Comparison of ENCODE assay signal across 12 cellular contexts in genomic region chr6:85405853-85406198, GRCh38. TPM values are rescaled to one million over a fixed set of nuclear protein-coding genes. Genes with fewer than 3 reads are reported as not detected.
DNase-seq lines count a peak whose midpoint lies in the region; ATAC-seq and TF ChIP-seq lines count a peak whose summit lies in the region.
"Had no signal": no experiment of that assay in that cellular context is flagged by ENCODE, and none has a peak within 500 bp of the region (broad histone marks: within the 10 kb centered on the region; RNA-seq: fewer than 3 reads in every experiment).

No MANE protein-coding gene starts in this region.

- 47% methylated on average over 2 of the region's 2 CpGs for WGBS in hepatocyte (ENCODE audit: low lambda C conversion rate, missing lambda C conversion rate)

- no peak for ATAC-seq in PC-3
- ATAC-seq in stimulated activated naive B cell treated with anti-CD40 and anti-IgM and Interleukin-4, amounts not matched to agents 10 μg/mL and 1 μg/mL and 100 μg/mL, for 72 hours (replicated peaks), result no peak
- no peak for ATAC-seq in GM18873 (IDR thresholded peaks at IDR 0.05; ENCODE audit: low FRiP score, unreplicated experiment)

- H3F3A ChIP-seq in PC-3 (ENCODE audit: low read length, unreplicated experiment), result peaks cover 4% of the 10 kb centered on the region

- peak overlapping the region; percentile 65 for H3K9ac ChIP-seq in PC-3 (ENCODE audit: low read length)

- DNase-seq in activated CD4-positive, alpha-beta T cell treated with anti-CD3 and anti-CD28 coated beads, Interleukin-2, amount 10 ng/mL, durations not matched to agents 7 days and 5 days, result no peak
- DNase-seq in activated CD4-positive, alpha-beta T cell treated with anti-CD3 and anti-CD28 coated beads, Interleukin-2, amount 50 U/mL, for 4 hours, result no peak
- DNase-seq in PC-3 (no peak), hepatocyte (ENCODE audit: low spot score) (peak; percentile 29), NCI-H2227 treated with DMSO at 0.1 percent for 48 hours (lab: John Stamatoyannopoulos, UW) (no peak), cardiac septum (ENCODE audit: low spot score) (no peak)
- DNase-seq in stimulated activated naive B cell treated with anti-CD40 and anti-IgM and Interleukin-4, amounts not matched to agents 10 μg/mL and 1 μg/mL and 100 μg/mL, for 72 hours, result no peak
- DNase-seq: activated CD4-positive, alpha-beta T cell treated with anti-CD3 and anti-CD28 coated beads, Interleukin-2, amount 50 U/mL, for 48 hours; hippocampal formation; NCI-H1048; NCI-H526 treated with DMSO at 0.1 percent for 48 hours had no signal

- H3K27ac ChIP-seq in PC-3 (ENCODE audit: low read length) (peak overlapping the region; percentile 95), hepatocyte (peak overlapping the region; percentile 96)

- peak overlapping the region; percentile 70 for H3K27ac Mint-ChIP-seq in activated CD4-positive, alpha-beta T cell treated with anti-CD3 and anti-CD28 coated beads, Interleukin-2, amount 10 ng/mL, durations not matched to agents 7 days and 5 days
- H3K27ac Mint-ChIP-seq in stimulated activated naive B cell treated with anti-CD40 and anti-IgM and Interleukin-4, amounts not matched to agents 10 μg/mL and 1 μg/mL and 100 μg/mL, for 72 hours, result peak overlapping the region; percentile 43

- H3K79me2 ChIP-seq in PC-3 (ENCODE audit: low read length), result no peaks in the 10 kb centered on the region
- no peaks in the 10 kb centered on the region for H3K79me2 ChIP-seq in hepatocyte

- POLR2A ChIA-PET in activated CD4-positive, alpha-beta T cell treated with anti-CD3 and anti-CD28 coated beads, Interleukin-2, amount 10 ng/mL, durations not matched to agents 7 days and 5 days (lab: Charles Lee), result no interaction called here
- POLR2A ChIA-PET in PC-3 (lab: Charles Lee; ENCODE audit: unreplicated experiment), result no interaction called here

- no TSS peak for BruUV-seq in PC-3 (replicated peaks; lab: Mats Ljungman, UMichigan)

- H3K36me3 Mint-ChIP-seq in activated CD4-positive, alpha-beta T cell treated with anti-CD3 and anti-CD28 coated beads, Interleukin-2, amount 10 ng/mL, durations not matched to agents 7 days and 5 days (ENCODE audit: low read depth), result no peaks in the 10 kb centered on the region
- H3K36me3 Mint-ChIP-seq in stimulated activated naive B cell treated with anti-CD40 and anti-IgM and Interleukin-4, amounts not matched to agents 10 μg/mL and 1 μg/mL and 100 μg/mL, for 72 hours, result no peaks in the 10 kb centered on the region

- H3K27me3 ChIP-seq in PC-3 (ENCODE audit: low read length) (no peaks in the 10 kb centered on the region), hepatocyte (no peaks in the 10 kb centered on the region)

- H3K4me1 ChIP-seq in PC-3 (ENCODE audit: insufficient read depth, low read length) (peaks cover 48% of the 10 kb centered on the region), hepatocyte (ENCODE audit: insufficient read depth) (peaks cover 38% of the 10 kb centered on the region)

- H3K9me2 ChIP-seq in PC-3 (replicated peaks; ENCODE audit: low read length) (no peaks in the 10 kb centered on the region), hepatocyte (replicated peaks; ENCODE audit: insufficient read depth) (no peaks in the 10 kb centered on the region)

- H3K4me1 Mint-ChIP-seq in activated CD4-positive, alpha-beta T cell treated with anti-CD3 and anti-CD28 coated beads, Interleukin-2, amount 10 ng/mL, durations not matched to agents 7 days and 5 days, result peaks cover 52% of the 10 kb centered on the region
- H3K4me1 Mint-ChIP-seq in stimulated activated naive B cell treated with anti-CD40 and anti-IgM and Interleukin-4, amounts not matched to agents 10 μg/mL and 1 μg/mL and 100 μg/mL, for 72 hours, result peaks cover 9 to 32% of the 10 kb centered on the region in 2 donors

- H3K9me3 Mint-ChIP-seq in activated CD4-positive, alpha-beta T cell treated with anti-CD3 and anti-CD28 coated beads, Interleukin-2, amount 10 ng/mL, durations not matched to agents 7 days and 5 days, result no peaks in the 10 kb centered on the region
- H3K9me3 Mint-ChIP-seq in stimulated activated naive B cell treated with anti-CD40 and anti-IgM and Interleukin-4, amounts not matched to agents 10 μg/mL and 1 μg/mL and 100 μg/mL, for 72 hours, result no peaks in the 10 kb centered on the region

- H3K4me3 ChIP-seq in PC-3 (ENCODE audit: low read length) (peak overlapping the region; percentile 45; the same call in 1 of the 2 replicates), hepatocyte (no peak overlapping the region)

- CTCF ChIA-PET in activated CD4-positive, alpha-beta T cell treated with anti-CD3 and anti-CD28 coated beads, Interleukin-2, amount 10 ng/mL, durations not matched to agents 7 days and 5 days (lab: Charles Lee), result interaction anchor here (0.5 to 1.5 kb wide), 2 partner anchors 12 to 18 kb away, joined by 3 read pairs; no protein-coding TSS in a partner anchor
- CTCF ChIA-PET in PC-3 (lab: Charles Lee), result no interaction called here

- no peak overlapping the region for H3K4me3 Mint-ChIP-seq in activated CD4-positive, alpha-beta T cell treated with anti-CD3 and anti-CD28 coated beads, Interleukin-2, amount 10 ng/mL, durations not matched to agents 7 days and 5 days
- H3K4me3 Mint-ChIP-seq in stimulated activated naive B cell treated with anti-CD40 and anti-IgM and Interleukin-4, amounts not matched to agents 10 μg/mL and 1 μg/mL and 100 μg/mL, for 72 hours, result no peak overlapping the region

- no peaks in the 10 kb centered on the region for H3K36me3 ChIP-seq in PC-3 (ENCODE audit: low read depth, low read length)
- H3K36me3 ChIP-seq in hepatocyte (replicated peaks; ENCODE audit: insufficient read depth, low read depth), result no peaks in the 10 kb centered on the region

- intact Hi-C loops in PC-3 (cut with micrococcal nuclease), result loop anchor here (2.0 kb wide), 1 partner anchor 45 kb away; the partner anchor contains the start of gene NT5E
- intact Hi-C loops in cardiac septum (cut with DNase I), result no loop called here

- TF ChIP-seq CTCF in PC-3 (conservative IDR thresholded peaks at IDR 0.05; ENCODE audit: low read depth, low read length) (no peak), hepatocyte (IDR thresholded peaks at IDR 0.05; ENCODE audit: poor library complexity) (no peak)

- H4K20me1 ChIP-seq in PC-3 (ENCODE audit: low read length) (no peaks in the 10 kb centered on the region), hepatocyte (ENCODE audit: insufficient read depth, poor library complexity, severe bottlenecking) (no peaks in the 10 kb centered on the region)

- H3K4me2 ChIP-seq in PC-3 (ENCODE audit: low read length) (peak overlapping the region; percentile 76), hepatocyte (peak overlapping the region; percentile 54)

- H2AFZ ChIP-seq in PC-3 (ENCODE audit: low read length) (peak overlapping the region; percentile 2; the same call in 1 of the 2 replicates), hepatocyte (no peak overlapping the region)

- H3K9me3 ChIP-seq in PC-3 (ENCODE audit: low read length), result no peaks in the 10 kb centered on the region
- no peaks in the 10 kb centered on the region for H3K9me3 ChIP-seq in hepatocyte (ENCODE audit: low read depth)

- H3K27me3 Mint-ChIP-seq in activated CD4-positive, alpha-beta T cell treated with anti-CD3 and anti-CD28 coated beads, Interleukin-2, amount 10 ng/mL, durations not matched to agents 7 days and 5 days, result peaks cover 5% of the 10 kb centered on the region
- peaks cover 0 to 4% of the 10 kb centered on the region in 2 donors for H3K27me3 Mint-ChIP-seq in stimulated activated naive B cell treated with anti-CD40 and anti-IgM and Interleukin-4, amounts not matched to agents 10 μg/mL and 1 μg/mL and 100 μg/mL, for 72 hours

RNA-seq across cellular contexts. Expression of gene NT5E, which starts 44.1 kb away (rescaled TPM):
- total RNA-seq in activated CD4-positive, alpha-beta T cell treated with anti-CD3 and anti-CD28 coated beads, Interleukin-2, amount 10 ng/mL, durations not matched to agents 7 days and 5 days, result 1 to 10 TPM; 6.1 to 7.2 TPM
- total RNA-seq in PC-3 (2014; rRNA removed) (9.0 and 15.8 TPM in 2 replicates), hepatocyte (1.7 and 3.0 TPM in 2 replicates), cardiac septum (5.9 TPM)
- 1.8 and 2.0 TPM in 2 replicates for polyA plus RNA-seq in hepatocyte
